8 cellular contexts compared by ENCODE assay signal in the genomic region with DNA sequence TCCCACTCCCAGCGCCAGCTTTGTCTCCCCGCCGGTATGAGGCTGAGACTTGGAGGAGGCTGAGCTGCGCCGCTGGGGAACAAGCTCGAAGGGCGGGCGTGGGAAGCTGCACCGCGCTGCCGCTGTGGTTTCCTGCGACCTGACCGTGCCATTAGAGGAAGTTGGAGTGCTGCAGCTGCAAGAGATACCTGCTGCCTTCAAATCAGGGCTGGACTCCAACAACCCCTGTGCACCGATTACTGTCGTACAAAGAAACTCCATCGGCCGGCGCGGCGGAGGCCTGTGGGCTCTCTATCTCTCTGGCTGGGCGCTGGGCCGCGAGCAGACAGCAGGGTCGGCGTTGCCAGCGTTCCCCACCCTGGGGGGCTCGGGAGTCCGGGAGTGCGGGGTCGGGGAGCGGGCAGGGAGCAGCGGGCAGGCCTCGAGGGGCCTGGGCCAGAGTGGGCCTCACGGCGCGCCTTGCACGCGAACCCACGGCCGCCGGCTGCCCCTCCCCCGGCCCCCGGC. TPM values are rescaled to one million over a fixed set of nuclear protein-coding genes. Genes with fewer than 3 reads are reported as not detected.
DNase-seq lines count a peak whose midpoint lies in the region; ATAC-seq and TF ChIP-seq lines count a peak whose summit lies in the region.

No MANE protein-coding gene starts in this region.

- H3K9me3 ChIP-seq in AG04450 (ENCODE audit: control insufficient read depth, insufficient read depth, low read length) (no peaks in the 10 kb centered on the region), duodenal mucosa (ENCODE audit: control insufficient read depth in 1 of 2, low read length in 2 of 2) (no peaks in the 10 kb centered on the region)

- CTCF ChIA-PET in AG04450 (lab: Charles Lee): interaction anchor here (0.6 to 1.5 kb wide), 2 partner anchors 183 to 1303 kb away, joined by 5 to 9 read pairs; no protein-coding TSS in a partner anchor

- peak overlapping the region; percentile 74 to 76 for H3K9ac ChIP-seq in duodenal mucosa (ENCODE audit: low read depth in 1 of 2, low read length in 2 of 2)

- no peaks in the 10 kb centered on the region for H3K9me3 Mint-ChIP-seq in memory B cell

- peaks cover 8 to 21% of the 10 kb centered on the region in 2 donors for H3K4me1 ChIP-seq in duodenal mucosa (ENCODE audit: control insufficient read depth in 1 of 2, insufficient read depth in 2 of 2, low read length in 2 of 2)

- DNase-seq in AG04450 (ENCODE audit: low read depth, low spot score): peak; percentile 26
- peak; percentile 38 for DNase-seq in NCI-H526 treated with DMSO at 0.1 percent for 48 hours (lab: John Stamatoyannopoulos, UW)
- DNase-seq in activated CD4-positive, alpha-beta T cell treated with anti-CD3 and anti-CD28 coated beads, Interleukin-2, amount 50 U/mL, for 4 hours: peak; percentile 63 to 67
- DNase-seq in memory B cell (ENCODE audit: low spot score in 2 of 2): peak; percentile 78 to 80
- DNase-seq in stimulated activated CD8-positive, alpha-beta memory T cell treated with anti-CD3 and anti-CD28 coated beads, Interleukin-12 subunit alpha, Interleukin-12 subunit beta, amount 100 ng/mL, for 4 hours (ENCODE audit: low read depth): peak; percentile 58

- H3K27me3 Mint-ChIP-seq in memory B cell: no peaks in the 10 kb centered on the region

- peak; percentile 62 for ATAC-seq in GM18870 (IDR thresholded peaks at IDR 0.05; ENCODE audit: unreplicated experiment)
- ATAC-seq in HG03108 (IDR thresholded peaks at IDR 0.05; ENCODE audit: unreplicated experiment): peak; percentile 50
- ATAC-seq in memory B cell (ENCODE audit: low read depth): peak; percentile 76

- H3K27ac ChIP-seq in AG04450 (ENCODE audit: low read depth, low read length): peak overlapping the region; percentile 90
- H3K27ac ChIP-seq in duodenal mucosa (ENCODE audit: low read depth, low read length): peak overlapping the region; percentile 97

- POLR2A ChIA-PET in AG04450 (lab: Yijun Ruan, JAX): interaction anchor here (0.6 to 1.5 kb wide), 10 partner anchors 11 to 219 kb away, joined by 3 to 7 read pairs (median 4); partner anchors contain the start of gene SREK1

- no peaks in the 10 kb centered on the region for H3K36me3 ChIP-seq in duodenal mucosa (ENCODE audit: control insufficient read depth in 1 of 2, insufficient read depth in 2 of 2, low read length in 2 of 2)

- TF ChIP-seq CTCF in AG04450 (IDR thresholded peaks at IDR 0.05; ENCODE audit: low read depth, low read length): no peak

- H3K4me3 ChIP-seq in AG04450 (ENCODE audit: low read depth, low read length): peak overlapping the region; percentile 66
- H3K4me3 ChIP-seq in duodenal mucosa (ENCODE audit: low read depth in 1 of 2, low read length in 2 of 2): peak overlapping the region; percentile 79

- peak overlapping the region; percentile 96 for H3K27ac Mint-ChIP-seq in memory B cell

- H3K4me1 Mint-ChIP-seq in memory B cell: peaks cover 13% of the 10 kb centered on the region

- H3K27me3 ChIP-seq in AG04450 (ENCODE audit: control insufficient read depth, insufficient read depth, low read length) (no peaks in the 10 kb centered on the region), duodenal mucosa (ENCODE audit: control insufficient read depth in 1 of 2, insufficient read depth in 2 of 2, low read length in 2 of 2) (no peaks in the 10 kb centered on the region)

- H3K36me3 Mint-ChIP-seq in memory B cell: peaks cover 3% of the 10 kb centered on the region

- H3K4me3 Mint-ChIP-seq in memory B cell: peak overlapping the region; percentile 90

RNA-seq across cellular contexts. Expression of gene ERBIN, which starts 1.2 kb away (rescaled TPM):
- polyA plus RNA-seq in AG04450 (2011; rRNA removed): 43.4 and 64.8 TPM in 2 replicates
- polyA minus RNA-seq in AG04450 (2011; rRNA and poly(A)+ RNA removed): 63.9 and 91.7 TPM in 2 replicates

Comparison
In these comparisons a context has a peak if more than half of its experiments do, and no peak if none do; other contexts are left out.
1. Peak in every context shown above with its lines: DNase-seq, ATAC-seq, H3K4me3 ChIP-seq and H3K27ac ChIP-seq.
2. DNase-seq: peak in every context shown above with its lines; median percentile 79 in memory B cell; 65 in activated CD4-positive, alpha-beta T cell treated with anti-CD3 and anti-CD28 coated beads, Interleukin-2, amount 50 U/mL, for 4 hours; 58 in stimulated activated CD8-positive, alpha-beta memory T cell treated with anti-CD3 and anti-CD28 coated beads, Interleukin-12 subunit alpha, Interleukin-12 subunit beta, amount 100 ng/mL, for 4 hours; 38 in NCI-H526 treated with DMSO at 0.1 percent for 48 hours; 26 in AG04450.